In the genomic region with DNA sequence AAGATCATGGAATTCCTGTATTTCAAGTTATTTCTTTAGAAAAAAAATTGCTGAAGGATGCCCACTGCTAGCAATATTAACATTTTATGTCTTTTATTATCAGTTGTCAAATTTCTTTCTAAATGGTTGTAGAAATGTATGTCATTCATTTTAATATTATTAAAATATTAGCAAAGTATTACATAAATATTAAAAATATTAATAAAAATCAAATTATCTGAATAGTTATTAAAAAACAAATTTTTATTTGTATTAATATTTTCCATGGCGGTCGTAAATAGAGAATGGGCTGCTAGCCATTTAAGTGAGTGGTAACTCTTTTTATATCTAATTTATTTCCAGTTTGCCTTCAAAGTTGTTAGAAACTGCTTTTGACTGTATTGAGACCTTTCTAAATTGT, we compare ENCODE assay signal across 9 cellular contexts.
"Had no signal": no experiment of that assay in that cellular context is flagged by ENCODE, and none has a peak within 500 bp of the region (broad histone marks: within the 10 kb centered on the region; RNA-seq: fewer than 3 reads in every experiment).

No MANE protein-coding gene starts in this region.

- ATAC-seq: GM23338, HepG2 had no signal

- FAIRE-seq: H1, H54, HepG2 had no signal

- H3K4me3 ChIP-seq: GM23338 had no signal

- DNase-seq: H9, HCEC 1CT, KBM-7 had no signal

- H3K27ac ChIP-seq: HL-60, KMS-11 had no signal
